ENCODE assay signal across 19 cellular contexts in genomic region chr16:85229869-85230416, GRCh38.
DNase-seq lines count a peak whose midpoint lies in the region; ATAC-seq, FAIRE-seq and TF ChIP-seq lines count a peak whose summit lies in the region.
"Had no signal": no experiment of that assay in that cellular context is flagged by ENCODE, and none has a peak within 500 bp of the region (broad histone marks: within the 10 kb centered on the region; RNA-seq: fewer than 3 reads in every experiment).

No MANE protein-coding gene starts in this region.

- H3K56ac ChIP-seq in IMR-90 (ENCODE audit: extremely low read depth, insufficient read depth, low read length) = no peak overlapping the region

- peak; percentile 84 for FAIRE-seq in TTC549 (lab: Jason Lieb, UNC)
- FAIRE-seq: HepG2 had no signal

- H3K4me1 Mint-ChIP-seq in mesothelial cell of epicardium = peaks cover 69% of the 10 kb centered on the region
- H3K4me1 Mint-ChIP-seq in activated CD4-positive, alpha-beta memory T cell treated with anti-CD3 and anti-CD28 coated beads, Interleukin-2, amount 10 ng/mL, durations not matched to agents 7 days and 5 days = no peaks in the 10 kb centered on the region
- H3K4me1 Mint-ChIP-seq: CD8-positive, alpha-beta memory T cell; T-cell had no signal

- H3K27me3 ChIP-seq in BLaER1 treated with 17β-estradiol and CSF1 and Interleukin-3, amounts not matched to agents 10 nM and 100 nM = peaks cover 0 to 12% (median 0%) of the 10 kb centered on the region in 11 experiments; a peak in 2 of 22 replicates
- H3K27me3 ChIP-seq in IMR-90 (ENCODE audit: control insufficient read depth, insufficient read depth, low read length) (no peaks in the 10 kb centered on the region), MM.1S (replicated peaks; ENCODE audit: insufficient read depth, low read length) (peaks cover 52% of the 10 kb centered on the region)
- H3K27me3 ChIP-seq: SJSA1 had no signal

- TF ChIP-seq POLR2A in IMR-90 (IDR thresholded peaks at IDR 0.05; ENCODE audit: low read depth, low read length) = no peak

- H3K9me3 Mint-ChIP-seq in mesothelial cell of epicardium = no peaks in the 10 kb centered on the region
- no peaks in the 10 kb centered on the region for H3K9me3 Mint-ChIP-seq in activated CD4-positive, alpha-beta memory T cell treated with anti-CD3 and anti-CD28 coated beads, Interleukin-2, amount 10 ng/mL, durations not matched to agents 7 days and 5 days
- H3K9me3 Mint-ChIP-seq: CD8-positive, alpha-beta memory T cell; T-cell had no signal

- no peak for DNase-seq in IMR-90
- no peak for DNase-seq in mesothelial cell of epicardium (ENCODE audit: low spot score in 2 of 2, unreplicated experiment in 2 of 2)
- no peak for DNase-seq in MM.1S
- no peak for DNase-seq in GDM1 (lab: John Stamatoyannopoulos, UW)
- no peak for DNase-seq in activated CD4-positive, alpha-beta memory T cell treated with anti-CD3 and anti-CD28 coated beads, Interleukin-2, amount 10 ng/mL, durations not matched to agents 7 days and 5 days
- DNase-seq: CD8-positive, alpha-beta memory T cell; H9; Karpas-422; NCI-H2081; NCI-H510A treated with DMSO at 0.1 percent for 48 hours; OCI-M1; RPMI8226; T-cell had no signal

- H3K9me1 ChIP-seq in IMR-90 (ENCODE audit: insufficient read depth, low read length) = peaks cover 33% of the 10 kb centered on the region

- no peaks in the 10 kb centered on the region for H3K79me2 ChIP-seq in MM.1S (ENCODE audit: low read length)

- no peaks in the 10 kb centered on the region for H3K36me3 Mint-ChIP-seq in mesothelial cell of epicardium
- no peaks in the 10 kb centered on the region for H3K36me3 Mint-ChIP-seq in activated CD4-positive, alpha-beta memory T cell treated with anti-CD3 and anti-CD28 coated beads, Interleukin-2, amount 10 ng/mL, durations not matched to agents 7 days and 5 days (ENCODE audit: low read depth)
- H3K36me3 Mint-ChIP-seq: CD8-positive, alpha-beta memory T cell; T-cell had no signal

- intact Hi-C loops in IMR-90 (cut with micrococcal nuclease) = no loop called here

- TF ChIP-seq CTCF in IMR-90 (conservative IDR thresholded peaks at IDR 0.05; ENCODE audit: low read depth, low read length) = no peak
- TF ChIP-seq CTCF in mesothelial cell of epicardium (IDR thresholded peaks at IDR 0.05; ENCODE audit: unreplicated experiment) = no peak
- no peak for TF ChIP-seq CTCF in MM.1S (IDR thresholded peaks at IDR 0.05; ENCODE audit: low read length)

- no peak overlapping the region for H2BK20ac ChIP-seq in IMR-90 (ENCODE audit: low read depth, low read length)

- no peaks in the 10 kb centered on the region for H3F3A ChIP-seq in MM.1S (ENCODE audit: insufficient read depth, low read length)

- no peak for ATAC-seq in IMR-90 (ENCODE audit: low read depth)
- ATAC-seq in GM21528 (IDR thresholded peaks at IDR 0.05; ENCODE audit: low FRiP score, unreplicated experiment) = no peak
- ATAC-seq: T-cell had no signal

- in situ Hi-C loops in IMR-90 (cut with MboI; ENCODE audit: low sequenced_read_pairs) = no loop called here

- peak overlapping the region; percentile 50 for H4K91ac ChIP-seq in IMR-90 (ENCODE audit: insufficient read depth, low read depth, low read length)

- H3K9me2 ChIP-seq in MM.1S (replicated peaks; ENCODE audit: insufficient read depth, low read length) = no peaks in the 10 kb centered on the region

- peaks cover 0 to 33% (median 11%) of the 10 kb centered on the region in 11 experiments; a peak in 8 of 22 replicates for H4K20me1 ChIP-seq in BLaER1 treated with 17β-estradiol and CSF1 and Interleukin-3, amounts not matched to agents 10 nM and 100 nM
- H4K20me1 ChIP-seq in IMR-90 (ENCODE audit: insufficient read depth, low read length) = peaks cover 32% of the 10 kb centered on the region
- no peaks in the 10 kb centered on the region for H4K20me1 ChIP-seq in MM.1S (ENCODE audit: insufficient read depth, low read length)

- TF ChIP-seq RAD21 in IMR-90 (IDR thresholded peaks at IDR 0.05; ENCODE audit: low read length) = no peak

- peak overlapping the region; percentile 34 for H3K4ac ChIP-seq in IMR-90 (ENCODE audit: low read depth, low read length)

- WGBS in IMR-90 (ENCODE audit: extremely low coverage in 2 of 2, insufficient read length in 1 of 2), 2 experiments = 36% methylated on average over 2 of the region's 7 CpGs; no CpG with 5 or more reads in 1 of the 2 experiments

- no peak overlapping the region for H3K4me3 Mint-ChIP-seq in mesothelial cell of epicardium
- H3K4me3 Mint-ChIP-seq in activated CD4-positive, alpha-beta memory T cell treated with anti-CD3 and anti-CD28 coated beads, Interleukin-2, amount 10 ng/mL, durations not matched to agents 7 days and 5 days = no peak overlapping the region
- H3K4me3 Mint-ChIP-seq: B cell; CD8-positive, alpha-beta memory T cell; H9; T-cell had no signal

- no peaks in the 10 kb centered on the region for H3K36me3 ChIP-seq in BLaER1 treated with 17β-estradiol and CSF1 and Interleukin-3, amounts not matched to agents 10 nM and 100 nM
- no peaks in the 10 kb centered on the region for H3K36me3 ChIP-seq in IMR-90 (ENCODE audit: control insufficient read depth, insufficient read depth, low read length)
- H3K36me3 ChIP-seq in MM.1S (replicated peaks; ENCODE audit: insufficient read depth, low read length) = no peaks in the 10 kb centered on the region
- H3K36me3 ChIP-seq: SJSA1 had no signal

- H3K4me1 ChIP-seq in BLaER1 treated with 17β-estradiol and CSF1 and Interleukin-3, amounts not matched to agents 10 nM and 100 nM = peaks cover 55 to 100% (median 100%) of the 10 kb centered on the region in 10 experiments
- H3K4me1 ChIP-seq in IMR-90 (ENCODE audit: control insufficient read depth, insufficient read depth, low read length) (peaks cover 40% of the 10 kb centered on the region), MM.1S (ENCODE audit: low read length) (no peaks in the 10 kb centered on the region)

- peak overlapping the region in 1 of 11 experiments; percentile 16; a peak in 1 of 22 replicates for H3K27ac ChIP-seq in BLaER1 treated with 17β-estradiol and CSF1 and Interleukin-3, amounts not matched to agents 10 nM and 100 nM
- H3K27ac ChIP-seq in IMR-90 (ENCODE audit: insufficient read depth, low read length) (peak overlapping the region; percentile 18; the same call in 1 of the 2 replicates), MM.1S (ENCODE audit: low read length) (no peak overlapping the region)
- H3K27ac ChIP-seq: SJSA1 had no signal

- peak overlapping the region; percentile 9; the same call in 1 of the 3 replicates for H2BK15ac ChIP-seq in IMR-90 (ENCODE audit: low read depth, low read length)

- dilution Hi-C loops in IMR-90 (cut with HindIII; ENCODE audit: low sequenced_read_pairs, unreplicated experiment) = no loop called here

- no peak overlapping the region for H2BK5ac ChIP-seq in IMR-90 (ENCODE audit: low read depth, low read length, poor library complexity, severe bottlenecking)

- POLR2A ChIA-PET in IMR-90 (lab: Charles Lee; ENCODE audit: unreplicated experiment) = no interaction called here
- POLR2A ChIA-PET in activated CD4-positive, alpha-beta memory T cell treated with anti-CD3 and anti-CD28 coated beads, Interleukin-2, amount 10 ng/mL, durations not matched to agents 7 days and 5 days (lab: Charles Lee) = no interaction called here

- peaks cover 59 to 94% of the 10 kb centered on the region in 2 experiments for H3K79me1 ChIP-seq in IMR-90 (ENCODE audit: low read depth in 1 of 2, low read length in 2 of 2)

- peaks cover 0 to 6% (median 0%) of the 10 kb centered on the region in 11 experiments; a peak in 2 of 22 replicates for H3K9me3 ChIP-seq in BLaER1 treated with 17β-estradiol and CSF1 and Interleukin-3, amounts not matched to agents 10 nM and 100 nM (replicated peaks in 1 of 11)
- H3K9me3 ChIP-seq in IMR-90 (ENCODE audit: control insufficient read depth, insufficient read depth, low read length) (no peaks in the 10 kb centered on the region; the same call in 1 of the 2 replicates), MM.1S (replicated peaks; ENCODE audit: insufficient read depth, low read length) (no peaks in the 10 kb centered on the region)
- H3K9me3 ChIP-seq: SJSA1 had no signal

- no peak overlapping the region for H2AFZ ChIP-seq in IMR-90 (replicated peaks; ENCODE audit: low read length, poor library complexity)
- no peak overlapping the region for H2AFZ ChIP-seq in MM.1S (ENCODE audit: low read length)

- no peak overlapping the region for H3K4me3 ChIP-seq in BLaER1 treated with 17β-estradiol and CSF1 and Interleukin-3, amounts not matched to agents 10 nM and 100 nM
- H3K4me3 ChIP-seq in IMR-90 (ENCODE audit: insufficient read depth, low read depth, low read length) (no peak overlapping the region), MM.1S (ENCODE audit: low read length) (no peak overlapping the region)
- H3K4me3 ChIP-seq: SJSA1 had no signal

- 0 out of 22 replicates have a peak overlapping the region, but pooled peaks of 1 of the 11 experiments have one; percentile 42 for H3K9ac ChIP-seq in BLaER1 treated with 17β-estradiol and CSF1 and Interleukin-3, amounts not matched to agents 10 nM and 100 nM
- H3K9ac ChIP-seq in IMR-90 (ENCODE audit: low read depth, low read length) = no peak overlapping the region
- no peak overlapping the region for H3K9ac ChIP-seq in MM.1S (ENCODE audit: low read length)

- BruUV-seq in IMR-90 (replicated peaks; lab: Mats Ljungman, UMichigan) = no TSS peak

- no peaks in the 10 kb centered on the region for H3K27me3 Mint-ChIP-seq in mesothelial cell of epicardium (ENCODE audit: low read depth)
- H3K27me3 Mint-ChIP-seq in activated CD4-positive, alpha-beta memory T cell treated with anti-CD3 and anti-CD28 coated beads, Interleukin-2, amount 10 ng/mL, durations not matched to agents 7 days and 5 days = peaks cover 9% of the 10 kb centered on the region

- peak overlapping the region in 8 of 11 experiments; percentile 81 to 99 (median 92); a peak in 16 of 22 replicates for H3K4me2 ChIP-seq in BLaER1 treated with 17β-estradiol and CSF1 and Interleukin-3, amounts not matched to agents 10 nM and 100 nM
- H3K4me2 ChIP-seq in IMR-90 (ENCODE audit: low read depth, low read length) (no peak overlapping the region; the same call in 1 of the 2 replicates), MM.1S (ENCODE audit: low read depth, low read length) (no peak overlapping the region)

- peak overlapping the region; percentile 14; the same call in 1 of the 2 replicates for H3K23ac ChIP-seq in IMR-90 (ENCODE audit: low read depth, low read length)

- H2AK5ac ChIP-seq in IMR-90 (ENCODE audit: low read depth, low read length) = peak overlapping the region; percentile 83

- H4K8ac ChIP-seq in IMR-90 (ENCODE audit: low read depth in 2 of 2, low read length in 2 of 2) = peak overlapping the region in 1 of 2 experiments; percentile 25; a peak in 1 of 4 replicates

- CTCF ChIA-PET in IMR-90 (lab: Yijun Ruan, JAX) = interaction anchor here (1.2 kb wide), 2 partner anchors 10 to 20 kb away, joined by 4 read pairs; no protein-coding TSS in a partner anchor
- CTCF ChIA-PET in activated CD4-positive, alpha-beta memory T cell treated with anti-CD3 and anti-CD28 coated beads, Interleukin-2, amount 10 ng/mL, durations not matched to agents 7 days and 5 days (lab: Charles Lee) = no interaction called here

- no peak overlapping the region for H3K18ac ChIP-seq in IMR-90 (ENCODE audit: low read depth, low read length)

- H2AK9ac ChIP-seq in IMR-90 (replicated peaks; ENCODE audit: low read depth, low read length, poor library complexity) = no peak overlapping the region

- peak overlapping the region; percentile 66 for H3K27ac Mint-ChIP-seq in mesothelial cell of epicardium
- H3K27ac Mint-ChIP-seq in activated CD4-positive, alpha-beta memory T cell treated with anti-CD3 and anti-CD28 coated beads, Interleukin-2, amount 10 ng/mL, durations not matched to agents 7 days and 5 days = no peak overlapping the region
- H3K27ac Mint-ChIP-seq: B cell; CD8-positive, alpha-beta memory T cell; T-cell had no signal

- peak overlapping the region; percentile 33 for H2BK120ac ChIP-seq in IMR-90 (ENCODE audit: low read depth, low read length)

- H3K14ac ChIP-seq in IMR-90 (replicated peaks; ENCODE audit: low read depth, low read length) = peak overlapping the region; percentile 22

- H4K5ac ChIP-seq in IMR-90 (ENCODE audit: low read depth, low read length) = no peak overlapping the region

Comparison
In these comparisons a context has a peak if more than half of its experiments do, and no peak if none do; other contexts are left out.
1. H3K4me2 ChIP-seq: peak in BLaER1 treated with 17β-estradiol and CSF1 and Interleukin-3, amounts not matched to agents 10 nM and 100 nM (8 of 11); none in IMR-90 (single experiment) and MM.1S (single experiment).